8 cellular contexts compared by ENCODE assay signal in the genomic region with DNA sequence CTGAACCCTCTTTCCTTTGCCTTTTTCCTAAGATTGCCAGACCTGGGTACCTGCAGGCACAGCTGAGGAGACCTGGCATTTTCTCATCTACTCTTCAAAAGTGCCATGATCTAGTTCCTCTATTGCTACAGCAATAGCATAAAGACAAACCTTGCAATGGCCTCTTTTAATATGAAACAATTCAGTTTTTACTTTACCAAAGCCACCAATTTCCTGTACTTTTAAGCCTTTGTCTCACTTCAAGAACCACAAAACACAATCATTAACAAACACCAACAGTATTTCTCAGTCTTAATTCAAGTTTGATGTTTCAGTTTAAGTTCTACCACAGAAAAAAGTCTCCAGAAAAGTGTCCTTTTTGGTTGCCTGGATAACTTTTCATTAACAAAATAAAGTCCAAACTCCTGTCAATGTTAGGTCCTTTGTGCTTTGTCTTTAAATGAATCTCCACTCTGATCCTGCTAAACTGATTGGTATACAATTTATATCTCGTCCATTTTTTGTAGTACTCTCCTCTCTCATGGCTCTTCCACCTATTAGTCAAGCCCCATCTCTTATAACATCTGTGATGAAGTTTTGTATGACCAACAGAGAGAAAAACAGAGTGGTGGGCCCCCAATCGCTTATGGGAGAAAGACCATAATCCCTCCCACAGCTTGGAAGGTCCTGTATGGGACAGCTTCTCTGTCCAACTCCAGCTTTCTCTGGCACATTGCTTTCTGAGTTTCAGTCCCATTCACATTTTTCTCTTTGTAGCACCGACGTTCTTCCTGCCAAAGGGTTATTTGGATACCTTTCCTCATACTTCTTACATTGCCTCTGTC. TPM values are rescaled to one million over a fixed set of nuclear protein-coding genes. Genes with fewer than 3 reads are reported as not detected.
A peak's percentile ranks its signal among the peaks of the same experiment; 100 is the strongest.
DNase-seq lines count a peak whose midpoint lies in the region; ATAC-seq and TF ChIP-seq lines count a peak whose summit lies in the region.
"Had no signal": no experiment of that assay in that cellular context is flagged by ENCODE, and none has a peak within 500 bp of the region (broad histone marks: within the 10 kb centered on the region; RNA-seq: fewer than 3 reads in every experiment).

No MANE protein-coding gene starts in this region.

- H3K4me1 Mint-ChIP-seq in naive thymus-derived CD8-positive, alpha-beta T cell: peaks cover 31 to 91% (median 70%) of the 10 kb centered on the region in 4 donors
- 0 out of 4 replicates have a peak, but pooled peaks cover 0 to 4% of the 10 kb centered on the region in 2 experiments for H3K4me1 Mint-ChIP-seq in H9

- DNase-seq in naive thymus-derived CD8-positive, alpha-beta T cell: peak in 3 of 10 donors; percentile 62 to 79 (median 78)
- DNase-seq in H9: no peak
- DNase-seq in NCI-H146 (lab: John Stamatoyannopoulos, UW): no peak
- DNase-seq in NCI-H2196 treated with DMSO at 0.1 percent for 48 hours (lab: John Stamatoyannopoulos, UW; ENCODE audit: unreplicated experiment): no peak
- DNase-seq: dermis blood vessel endothelial cell had no signal

- H3K23me2 ChIP-seq in H9 (ENCODE audit: insufficient read length, low read depth, low read length, poor library complexity, severe bottlenecking): no peaks in the 10 kb centered on the region

- no peak overlapping the region for H3K27ac ChIP-seq in H9 (ENCODE audit: insufficient read length, low read depth, low read length)

- no peaks in the 10 kb centered on the region for H4K20me1 ChIP-seq in H9 (ENCODE audit: control insufficient read depth, insufficient read depth, insufficient read length)

- no peak overlapping the region for H3K56ac ChIP-seq in H9 (ENCODE audit: insufficient read length, low read depth, low read length)

- no peak for TF ChIP-seq CTCF in H9 (conservative IDR thresholded peaks at IDR 0.05)

- H4K8ac ChIP-seq in H9 (replicated peaks; ENCODE audit: insufficient read length, low read depth, low read length): no peak overlapping the region

- no peak overlapping the region for H4K5ac ChIP-seq in H9 (ENCODE audit: insufficient read length, low read depth, low read length)

- POLR2A ChIA-PET in naive thymus-derived CD8-positive, alpha-beta T cell (lab: Charles Lee): interaction anchor here (0.5 to 10.0 kb wide), 8 partner anchors 13 to 502 kb away, joined by 3 to 102 read pairs (median 4); a partner anchor contains a TSS

- H3K14ac ChIP-seq in H9 (ENCODE audit: insufficient read depth, low read length): no peak overlapping the region

- H4K91ac ChIP-seq in H9 (ENCODE audit: insufficient read length, low read depth, low read length): no peak overlapping the region

- no CpG with 5 or more reads among the region's 4 CpGs for WGBS in H9 (ENCODE audit: extremely low coverage, insufficient read length, low lambda C conversion rate)

- H3K9me3 ChIP-seq in H9 (ENCODE audit: control insufficient read depth, low read depth, low read length): no peaks in the 10 kb centered on the region

- no peak overlapping the region for H3K23ac ChIP-seq in H9 (ENCODE audit: insufficient read length, low read depth, low read length)

- H2AFZ ChIP-seq in H9 (ENCODE audit: low read length): no peak overlapping the region

- H3K18ac ChIP-seq in H9 (ENCODE audit: insufficient read length, low read depth, low read length): no peak overlapping the region

- no peaks in the 10 kb centered on the region for H3K27me3 Mint-ChIP-seq in naive thymus-derived CD8-positive, alpha-beta T cell
- no peaks in the 10 kb centered on the region for H3K27me3 Mint-ChIP-seq in H9 (ENCODE audit: low read depth)

- H2AK5ac ChIP-seq in H9 (ENCODE audit: insufficient read length, low read length): no peak overlapping the region

- no peak overlapping the region for H2BK15ac ChIP-seq in H9 (ENCODE audit: low read depth, low read length)

- H2BK12ac ChIP-seq in H9 (ENCODE audit: insufficient read length, low read depth, low read length): no peak overlapping the region

- peaks cover 0 to 6% (median 2%) of the 10 kb centered on the region in 9 donors for H3K9me3 Mint-ChIP-seq in naive thymus-derived CD8-positive, alpha-beta T cell
- no peaks in the 10 kb centered on the region for H3K9me3 Mint-ChIP-seq in H9

- H2BK20ac ChIP-seq in H9 (ENCODE audit: low read depth, low read length, poor library complexity, severe bottlenecking): no peak overlapping the region

- H3T11ph ChIP-seq in H9 (ENCODE audit: low read length): no peak overlapping the region

- peak overlapping the region; percentile 63 to 86 (median 79) for H3K4me3 Mint-ChIP-seq in naive thymus-derived CD8-positive, alpha-beta T cell
- no peak overlapping the region for H3K4me3 Mint-ChIP-seq in H9

- no peak overlapping the region for H3K9ac ChIP-seq in H9 (ENCODE audit: extremely low read depth, insufficient read length, low read length)

- no peaks in the 10 kb centered on the region for H3K4me1 ChIP-seq in H9 (ENCODE audit: insufficient read depth, low read length)

- H3K4ac ChIP-seq in H9 (ENCODE audit: low read depth, low read length): no peak overlapping the region

- no peak overlapping the region for H2BK120ac ChIP-seq in H9 (ENCODE audit: low read depth, low read length, poor library complexity, severe bottlenecking)

- no peaks in the 10 kb centered on the region for H3K79me2 ChIP-seq in H9 (ENCODE audit: insufficient read depth, low read length)

- H3K27me3 ChIP-seq in H9 (ENCODE audit: insufficient read depth, low read length): no peaks in the 10 kb centered on the region

- ATAC-seq in GM19025 (IDR thresholded peaks at IDR 0.05; ENCODE audit: low read depth, unreplicated experiment) (peak; percentile 76), HG02588 (IDR thresholded peaks at IDR 0.05; ENCODE audit: unreplicated experiment) (peak; percentile 73), HG03571 (IDR thresholded peaks at IDR 0.05; ENCODE audit: unreplicated experiment) (peak; percentile 95)
- peak; percentile 81 to 90 for ATAC-seq in naive thymus-derived CD8-positive, alpha-beta T cell

- peaks cover 0 to 8% (median 3%) of the 10 kb centered on the region in 3 donors for H3K36me3 Mint-ChIP-seq in naive thymus-derived CD8-positive, alpha-beta T cell
- no peaks in the 10 kb centered on the region for H3K36me3 Mint-ChIP-seq in H9 (ENCODE audit: insufficient read depth in 1 of 3, low read depth in 3 of 3)

- no peaks in the 10 kb centered on the region for H3K79me1 ChIP-seq in H9 (ENCODE audit: insufficient read depth, low read depth, low read length, poor library complexity, severe bottlenecking)

- H3K27ac Mint-ChIP-seq in naive thymus-derived CD8-positive, alpha-beta T cell: peak overlapping the region; percentile 87 to 98 (median 92)
- no peak overlapping the region for H3K27ac Mint-ChIP-seq in H9

- no peak overlapping the region for H2BK5ac ChIP-seq in H9 (ENCODE audit: insufficient read length, low read length)

- H3K4me2 ChIP-seq in H9 (ENCODE audit: insufficient read depth, insufficient read length, low read length): no peak overlapping the region

RNA-seq across cellular contexts. Expression of a gene that starts 50.5 kb away (rescaled TPM):
- total RNA-seq in naive thymus-derived CD8-positive, alpha-beta T cell: 100 to 1,000 TPM; 128 TPM
- polyA plus RNA-seq in naive thymus-derived CD8-positive, alpha-beta T cell: 100 to 1,000 TPM; 168 to 212 (median 183) TPM
- total RNA-seq in H9 (2021): not detected in 2 replicates
- total RNA-seq: dermis blood vessel endothelial cell had no signal

Comparison
In these comparisons a context has a peak if more than half of its experiments do, and no peak if none do; other contexts are left out.
1. H3K27ac Mint-ChIP-seq: peak in naive thymus-derived CD8-positive, alpha-beta T cell (10 of 10); none in H9 (0 of 3).
2. H3K4me3 Mint-ChIP-seq: peak in naive thymus-derived CD8-positive, alpha-beta T cell (10 of 10); none in H9 (0 of 2).
3. RNA of a gene that starts 50.5 kb away (total RNA-seq): 128 TPM in naive thymus-derived CD8-positive, alpha-beta T cell; not detected in H9; every median in the first group is over 100 times any median in the second.
4. Peak in every context shown above with its lines, with median percentiles within 50 percentile points of each other: ATAC-seq.